Comparison of ENCODE assay signal across 11 cellular contexts in genomic region chr4:119517361-119518229, GRCh38.
A peak's percentile ranks its signal among the peaks of the same experiment; 100 is the strongest.
DNase-seq lines count a peak whose midpoint lies in the region; ATAC-seq, FAIRE-seq and TF ChIP-seq lines count a peak whose summit lies in the region.
"Had no signal": no experiment of that assay in that cellular context is flagged by ENCODE, and none has a peak within 500 bp of the region (broad histone marks: within the 10 kb centered on the region; RNA-seq: fewer than 3 reads in every experiment).

No MANE protein-coding gene starts in this region.

- POLR2A ChIA-PET in BJ (lab: Charles Lee), result interaction anchor here (1.0 kb wide), 1 partner anchor 491 kb away, joined by 3 read pairs; no protein-coding TSS in a partner anchor

- ATAC-seq in heart right ventricle (peak; percentile 57 to 87 (median 82)), psoas muscle (peak in 1 of 4 donors; percentile 32), HG02798 (IDR thresholded peaks at IDR 0.05; ENCODE audit: poor library complexity, unreplicated experiment) (no peak)
- ATAC-seq: HCT116 had no signal

- H3K4me1 ChIP-seq in adrenal gland (replicated peaks in 1 of 2), result peaks cover 9 to 19% of the 10 kb centered on the region in 2 donors
- peaks cover 0 to 37% (median 12%) of the 10 kb centered on the region in 9 donors for H3K4me1 ChIP-seq in heart right ventricle
- no peaks in the 10 kb centered on the region for H3K4me1 ChIP-seq in psoas muscle

- H3K27ac ChIP-seq in adrenal gland (peak overlapping the region in 3 of 5 donors; percentile 30 to 54 (median 36)), heart right ventricle (peak overlapping the region in 9 of 10 donors; percentile 7 to 73 (median 51)), psoas muscle (peak overlapping the region; percentile 10)

- CTCF ChIA-PET in BJ (lab: Yijun Ruan, JAX), result no interaction called here

- peak; percentile 80 for DNase-seq in BJ (ENCODE audit: low read depth)
- DNase-seq in adrenal gland, result peak in 4 of 7 donors; percentile 14 to 45 (median 34)
- peak in 1 of 2 donors; percentile 26 for DNase-seq in heart right ventricle
- DNase-seq in psoas muscle, result no peak
- DNase-seq in GM12891 (ENCODE audit: insufficient read length, low spot score), result no peak
- DNase-seq in NCI-H1105 (lab: John Stamatoyannopoulos, UW), result no peak
- no peak for DNase-seq in immature natural killer cell
- DNase-seq: central memory CD4-positive, alpha-beta T cell; KBM-7 had no signal

- intact Hi-C loops in adrenal gland (cut with DNase I) (no loop called here), heart right ventricle (cut with DNase I) (no loop called here), psoas muscle (cut with DNase I) (no loop called here)

- no peaks in the 10 kb centered on the region for H3K4me1 Mint-ChIP-seq in immature natural killer cell

- H3K27ac Mint-ChIP-seq in immature natural killer cell, result no peak overlapping the region

- no peak overlapping the region for H3K4me3 Mint-ChIP-seq in immature natural killer cell

- H3K9me3 ChIP-seq in adrenal gland (replicated peaks in 1 of 3), result no peaks in the 10 kb centered on the region
- no peaks in the 10 kb centered on the region for H3K9me3 ChIP-seq in heart right ventricle
- no peaks in the 10 kb centered on the region for H3K9me3 ChIP-seq in psoas muscle

- TF ChIP-seq POLR2A in adrenal gland (IDR thresholded peaks at IDR 0.05) (no peak), GM12891 (IDR thresholded peaks at IDR 0.05; ENCODE audit: low read depth, low read length) (no peak)

- H3K27me3 Mint-ChIP-seq in immature natural killer cell (ENCODE audit: low read depth in 3 of 3), result no peaks in the 10 kb centered on the region

- peaks cover 18 to 26% (median 21%) of the 10 kb centered on the region in 3 donors for H3K36me3 Mint-ChIP-seq in immature natural killer cell

- peaks cover 3% of the 10 kb centered on the region; the same call in 1 of the 2 replicates for H3K36me3 ChIP-seq in BJ (ENCODE audit: control insufficient read depth, insufficient read depth, low read length)
- peaks cover 0 to 17% of the 10 kb centered on the region in 2 donors for H3K36me3 ChIP-seq in adrenal gland (replicated peaks in 1 of 2)
- H3K36me3 ChIP-seq in heart right ventricle, result peaks cover 0 to 100% (median 40%) of the 10 kb centered on the region in 9 donors
- peaks cover 9 to 87% of the 10 kb centered on the region in 2 donors for H3K36me3 ChIP-seq in psoas muscle (ENCODE audit: insufficient read depth in 1 of 2, low read depth in 1 of 2)

- H3K27me3 ChIP-seq in BJ (ENCODE audit: control insufficient read depth, insufficient read depth, low read length), result no peaks in the 10 kb centered on the region
- no peaks in the 10 kb centered on the region for H3K27me3 ChIP-seq in adrenal gland
- H3K27me3 ChIP-seq in heart right ventricle, result no peaks in the 10 kb centered on the region
- H3K27me3 ChIP-seq in psoas muscle (ENCODE audit: insufficient read depth in 3 of 3, low read length in 2 of 3), result no peaks in the 10 kb centered on the region

- FAIRE-seq in GM12891 (lab: Jason Lieb, UNC), result no peak

- TF ChIP-seq CTCF in BJ (IDR thresholded peaks at IDR 0.05; ENCODE audit: insufficient read depth, low read depth, low read length) (no peak), adrenal gland (IDR thresholded peaks at IDR 0.05) (no peak), heart right ventricle (IDR thresholded peaks at IDR 0.05) (no peak), psoas muscle (IDR thresholded peaks at IDR 0.05) (no peak)

- no peaks in the 10 kb centered on the region for H3K9me3 Mint-ChIP-seq in immature natural killer cell

- H3K4me3 ChIP-seq in BJ (ENCODE audit: low read depth, low read length), result no peak overlapping the region
- no peak overlapping the region for H3K4me3 ChIP-seq in adrenal gland
- no peak overlapping the region for H3K4me3 ChIP-seq in heart right ventricle
- no peak overlapping the region for H3K4me3 ChIP-seq in psoas muscle

- WGBS in adrenal gland, 4 donors, result 59 to 62% (median 60%) methylated on average over 2 of the region's 2 CpGs
- WGBS in heart right ventricle, 2 donors, result 48 to 61% methylated on average over 2 of the region's 2 CpGs
- WGBS in psoas muscle, 3 donors, result 65 to 76% (median 74%) methylated on average over 2 of the region's 2 CpGs

TF ChIP-seq in GM12891, 5 proteins besides CTCF, POLR2A, EP300 and RAD21:
- TF ChIP-seq POLR2AphosphoS5 (IDR thresholded peaks at IDR 0.05; ENCODE audit: low read depth, low read length) (no peak), PAX5 (IDR thresholded peaks at IDR 0.05; ENCODE audit: insufficient read depth, low read length, severe bottlenecking) (no peak)
TF ChIP-seq in GM12891: peak in this region for 0.

Comparison
In these comparisons a context has a peak if more than half of its experiments do, and no peak if none do; other contexts are left out.
1. DNase-seq: peak in BJ (single experiment) and adrenal gland (4 of 7); none in psoas muscle (0 of 2), GM12891 (single experiment), NCI-H1105 (single experiment) and immature natural killer cell (0 of 3).
2. Peak in every context shown above with its lines, with median percentiles within 50 percentile points of each other: H3K27ac ChIP-seq.